ENCODE assay signal across 27 cellular contexts in genomic region chr1:28878796-28879195, GRCh38.
"Had no signal": no experiment of that assay in that cellular context is flagged by ENCODE, and none has a peak within 500 bp of the region (broad histone marks: within the 10 kb centered on the region; RNA-seq: fewer than 3 reads in every experiment).

No MANE protein-coding gene starts in this region.

- H3K9me3 ChIP-seq: ovary, psoas muscle, spleen, suprapubic skin, testis, tibial artery, transverse colon, upper lobe of right lung, uterus had no signal

- DNase-seq: natural killer cell; occipital lobe; ovary; psoas muscle; right cardiac atrium; spleen; stimulated activated CD4-positive, alpha-beta T cell treated with anti-CD3 and anti-CD28 coated beads, Interleukin-12 subunit alpha, Interleukin-12 subunit beta, amount 100 ng/mL, for 4 hours; stimulated activated CD4-positive, alpha-beta T cell treated with anti-CD3 and anti-CD28 coated beads, Interleukin-1b, Interleukin-23, amount 100 ng/mL, for 48 hours; stimulated activated CD4-positive, alpha-beta T cell treated with anti-CD3 and anti-CD28 coated beads, Interleukin-4, amount 100 ng/mL, for 1 hour; stimulated activated CD4-positive, alpha-beta T cell treated with anti-CD3 and anti-CD28 coated beads, Interleukin-4, amount 100 ng/mL, for 4 hours; stimulated activated CD8-positive, alpha-beta memory T cell treated with anti-CD3 and anti-CD28 coated beads, Interleukin-4, amount 100 ng/mL, for 48 hours; stimulated activated naive CD4-positive, alpha-beta T cell; stimulated activated naive CD8-positive, alpha-beta T cell treated with anti-CD3 and anti-CD28 coated beads, Interleukin-15, amount 100 ng/mL, for 72 hours; stimulated activated naive CD8-positive, alpha-beta T cell treated with anti-CD3 and anti-CD28 coated beads, Interleukin-15, Interleukin-2, amounts not matched to agents 100 U/mL and 50 U/mL, for 24 hours; substantia nigra; testis; tibial artery; transverse colon; upper lobe of right lung; uterus had no signal

- ATAC-seq: natural killer cell; psoas muscle; right cardiac atrium; sciatic nerve; stimulated activated memory B cell treated with anti-CD40 and anti-IgM and Interleukin-4, amounts not matched to agents 10 μg/mL and 1 μg/mL and 100 μg/mL, for 72 hours; stimulated activated naive CD8-positive, alpha-beta T cell treated with anti-CD3 and anti-CD28 coated beads, Interleukin-15, amount 100 ng/mL, for 72 hours; stimulated activated naive CD8-positive, alpha-beta T cell treated with anti-CD3 and anti-CD28 coated beads, Interleukin-15, Interleukin-2, amounts not matched to agents 100 U/mL and 50 U/mL, for 24 hours; upper lobe of right lung had no signal

- H3K9ac ChIP-seq: neural progenitor cell, parathyroid adenoma had no signal

- H3K27ac ChIP-seq: neural progenitor cell, ovary, parathyroid adenoma, psoas muscle, skin epidermis, spleen, suprapubic skin, testis, tibial artery, transverse colon, upper lobe of right lung, uterus had no signal

- H3K79me2 ChIP-seq: parathyroid adenoma had no signal

- H3K4me1 ChIP-seq: parathyroid adenoma, testis, upper lobe of right lung, uterus had no signal

- H3K36me3 ChIP-seq: neural progenitor cell, ovary, spleen, suprapubic skin, tibial artery, transverse colon, upper lobe of right lung, uterus had no signal

- H3K4me3 ChIP-seq: neural progenitor cell, ovary, psoas muscle, skin epidermis, smooth muscle cell, spleen, suprapubic skin, testis, tibial artery, transverse colon, upper lobe of right lung, uterus had no signal

- H2AFZ ChIP-seq: neural progenitor cell, parathyroid adenoma had no signal

- H3K27me3 ChIP-seq: ovary, spleen, testis, tibial artery, transverse colon, upper lobe of right lung, uterus had no signal

- H3K4me2 ChIP-seq: neural progenitor cell, smooth muscle cell had no signal
